16 cellular contexts compared by ENCODE assay signal in the genomic region with DNA sequence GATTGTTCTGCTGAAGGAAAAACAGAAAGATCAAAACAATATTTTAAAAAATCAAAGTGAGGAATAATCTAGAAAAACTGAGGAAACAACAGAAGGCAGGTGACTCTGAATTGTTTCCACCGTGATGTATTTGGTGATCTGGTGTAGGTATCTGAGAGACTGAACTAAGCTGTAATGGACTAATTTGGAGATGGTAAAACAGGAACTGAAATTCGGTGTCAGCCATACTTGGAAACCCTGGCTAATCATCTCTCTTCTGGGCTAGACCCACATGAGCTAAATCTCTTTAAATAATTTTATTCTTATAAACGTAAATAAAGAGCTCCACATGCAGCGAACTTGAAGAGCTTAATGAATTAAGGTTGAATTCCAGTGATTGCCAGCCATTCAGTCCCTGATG.
DNase-seq lines count a peak whose midpoint lies in the region; ATAC-seq and TF ChIP-seq lines count a peak whose summit lies in the region.
"Had no signal": no experiment of that assay in that cellular context is flagged by ENCODE, and none has a peak within 500 bp of the region (broad histone marks: within the 10 kb centered on the region; RNA-seq: fewer than 3 reads in every experiment).

No MANE protein-coding gene starts in this region.

- TF ChIP-seq CTCF in GM06990 (IDR thresholded peaks at IDR 0.05; ENCODE audit: insufficient read depth, low read length, poor library complexity, severe bottlenecking), result no peak

- DNase-seq in GM06990 (ENCODE audit: extremely low read depth, insufficient read length) (peak; percentile 6), MV-4-11 (lab: John Stamatoyannopoulos, UW) (peak; percentile 50), globus pallidus (ENCODE audit: low spot score) (no peak)
- DNase-seq in activated CD4-positive, alpha-beta T cell treated with anti-CD3 and anti-CD28 coated beads for 4 hours, result no peak
- DNase-seq in stimulated activated naive CD8-positive, alpha-beta T cell treated with anti-CD3 and anti-CD28 coated beads, Interleukin-15, Interleukin-2, amounts not matched to agents 100 U/mL and 50 U/mL, for 24 hours, result no peak
- DNase-seq: amygdala; C1 segment of cervical spinal cord; effector CD8-positive, alpha-beta T cell; midbrain; NCI-H2107; NCI-H774; stimulated activated CD4-positive, alpha-beta T cell treated with anti-CD3 and anti-CD28 coated beads, Interleukin-15, amount 100 ng/mL, for 24 hours; T-helper 1 cell had no signal

- no peaks in the 10 kb centered on the region for H3K27me3 ChIP-seq in GM06990 (replicated peaks; ENCODE audit: control insufficient read depth, insufficient read depth, low read length)

- H3K4me3 ChIP-seq in GM06990 (replicated peaks; ENCODE audit: low read depth, low read length), result no peak overlapping the region

- H3K36me3 ChIP-seq in GM06990 (ENCODE audit: control insufficient read depth, insufficient read depth, low read length), result no peaks in the 10 kb centered on the region

- ATAC-seq in GM21367 (IDR thresholded peaks at IDR 0.05; ENCODE audit: unreplicated experiment) (peak; percentile 72), HG03025 (IDR thresholded peaks at IDR 0.05; ENCODE audit: low FRiP score, unreplicated experiment) (peak; percentile 45), HG03442 (IDR thresholded peaks at IDR 0.05; ENCODE audit: unreplicated experiment) (no peak)
- no peak for ATAC-seq in stimulated activated naive CD8-positive, alpha-beta T cell treated with anti-CD3 and anti-CD28 coated beads, Interleukin-15, Interleukin-2, amounts not matched to agents 100 U/mL and 50 U/mL, for 24 hours

Comparison
In these comparisons a context has a peak if more than half of its experiments do, and no peak if none do; other contexts are left out.
1. DNase-seq: peak in GM06990 (single experiment) and MV-4-11 (single experiment); none in activated CD4-positive, alpha-beta T cell treated with anti-CD3 and anti-CD28 coated beads for 4 hours (0 of 2), globus pallidus (single experiment) and stimulated activated naive CD8-positive, alpha-beta T cell treated with anti-CD3 and anti-CD28 coated beads, Interleukin-15, Interleukin-2, amounts not matched to agents 100 U/mL and 50 U/mL, for 24 hours (single experiment).
2. ATAC-seq: peak in GM21367 (single experiment) and HG03025 (single experiment); none in HG03442 (single experiment) and stimulated activated naive CD8-positive, alpha-beta T cell treated with anti-CD3 and anti-CD28 coated beads, Interleukin-15, Interleukin-2, amounts not matched to agents 100 U/mL and 50 U/mL, for 24 hours (single experiment).